1 cellular context compared by ENCODE assay signal in the genomic region with DNA sequence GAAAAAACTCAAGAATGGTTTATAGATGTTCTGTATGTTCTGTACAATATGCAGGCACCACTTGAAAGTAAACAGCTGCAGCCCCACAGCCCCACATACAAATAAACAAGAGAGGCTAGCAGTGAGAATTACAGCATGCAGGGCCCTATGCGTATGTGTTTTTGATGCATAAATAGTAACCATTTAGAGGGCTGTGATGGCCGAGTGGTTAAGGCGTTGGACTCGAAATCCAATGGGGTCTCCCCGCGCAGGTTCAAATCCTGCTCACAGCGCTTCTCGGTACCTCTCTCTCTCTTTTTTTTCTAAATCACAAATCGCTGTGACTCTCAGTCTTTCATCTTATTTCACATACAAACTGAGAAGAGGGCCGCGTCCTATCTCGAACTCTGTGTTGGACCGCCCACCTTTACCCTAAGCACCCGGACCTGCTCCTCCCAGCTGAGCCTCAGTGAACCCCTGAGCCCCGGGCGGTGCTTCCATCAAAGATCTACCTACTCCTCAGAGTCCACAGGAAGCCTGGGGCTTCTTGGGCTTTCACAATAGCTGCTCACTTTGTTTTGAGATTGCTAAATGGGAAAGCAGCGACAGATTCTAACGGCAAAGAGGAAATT.
TF ChIP-seq lines count a peak whose summit lies in the region.

No MANE protein-coding gene starts in this region.

TF ChIP-seq in A549, 52 proteins besides CTCF, POLR2A, EP300 and RAD21:
- 0 out of 4 replicates have a peak, but pooled peaks of 1 of the 2 experiments have one; percentile 4 for TF ChIP-seq CEBPB (IDR thresholded peaks at IDR 0.05)
- peak; percentile 38 for TF ChIP-seq SREBF2 (IDR thresholded peaks at IDR 0.05)
- no peak for TF ChIP-seq ZC3H11A (IDR thresholded peaks at IDR 0.05)
